Comparison of ENCODE assay signal across 13 cellular contexts in the genomic region with DNA sequence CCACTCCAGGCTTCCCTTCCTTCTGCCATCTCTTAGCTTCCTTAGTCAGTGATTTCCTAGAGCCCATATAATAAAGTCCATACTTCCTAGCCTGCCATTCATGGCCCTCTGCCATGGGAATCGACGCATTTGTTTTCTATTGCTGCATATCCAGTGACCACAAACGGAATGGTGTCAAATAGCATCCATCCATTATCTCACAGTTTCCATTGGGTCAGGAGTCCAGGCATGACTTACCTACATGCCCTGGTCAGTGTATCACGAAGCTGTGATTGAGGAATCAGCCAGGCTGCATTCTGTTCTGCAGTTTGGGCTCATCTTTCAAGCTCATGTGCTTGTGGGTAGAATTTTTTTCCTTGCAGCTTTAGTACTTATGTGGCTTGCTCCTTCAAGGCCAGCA.
DNase-seq lines count a peak whose midpoint lies in the region; ATAC-seq and TF ChIP-seq lines count a peak whose summit lies in the region.
"Had no signal": no experiment of that assay in that cellular context is flagged by ENCODE, and none has a peak within 500 bp of the region (broad histone marks: within the 10 kb centered on the region; RNA-seq: fewer than 3 reads in every experiment).

No MANE protein-coding gene starts in this region.

- H3K27ac ChIP-seq in esophagus squamous epithelium = peak overlapping the region in 3 of 4 donors; percentile 26 to 62 (median 47)
- H3K27ac ChIP-seq in parathyroid adenoma = peak overlapping the region; percentile 57
- H3K27ac ChIP-seq in upper lobe of right lung = peak overlapping the region; percentile 65

- peaks cover 0 to 40% (median 0%) of the 10 kb centered on the region in 3 donors for H3K36me3 ChIP-seq in esophagus squamous epithelium
- H3K36me3 ChIP-seq in parathyroid adenoma (ENCODE audit: control insufficient read depth, insufficient read depth, low read length) = no peaks in the 10 kb centered on the region
- peaks cover 7% of the 10 kb centered on the region for H3K36me3 ChIP-seq in upper lobe of right lung

- H3K27me3 ChIP-seq in esophagus squamous epithelium (no peaks in the 10 kb centered on the region), parathyroid adenoma (ENCODE audit: control insufficient read depth, insufficient read depth, low read length) (no peaks in the 10 kb centered on the region), upper lobe of right lung (no peaks in the 10 kb centered on the region)

- H3K4me1 ChIP-seq in esophagus squamous epithelium = no peaks in the 10 kb centered on the region
- H3K4me1 ChIP-seq in parathyroid adenoma = peaks cover 21% of the 10 kb centered on the region
- H3K4me1 ChIP-seq in upper lobe of right lung = peaks cover 13% of the 10 kb centered on the region
- H3K4me1 ChIP-seq: Caco-2 had no signal

- H3K4me3 ChIP-seq in esophagus squamous epithelium (no peak overlapping the region), parathyroid adenoma (ENCODE audit: low read depth, low read length) (no peak overlapping the region), upper lobe of right lung (no peak overlapping the region)

- H3K9me3 ChIP-seq in esophagus squamous epithelium (no peaks in the 10 kb centered on the region), parathyroid adenoma (ENCODE audit: control insufficient read depth, low read length) (no peaks in the 10 kb centered on the region), upper lobe of right lung (no peaks in the 10 kb centered on the region)
- H3K9me3 ChIP-seq: Caco-2 had no signal

- TF ChIP-seq POLR2A in esophagus squamous epithelium (IDR thresholded peaks at IDR 0.05) = no peak

- no peak overlapping the region for H2AFZ ChIP-seq in parathyroid adenoma

- no peak overlapping the region for H3K9ac ChIP-seq in parathyroid adenoma

- DNase-seq in amniotic epithelial cell (ENCODE audit: low read depth) (peak; percentile 46), esophagus squamous epithelium (lab: John Stamatoyannopoulos, UW) (no peak), upper lobe of right lung (no peak), NCI-H526 treated with DMSO at 0.1 percent for 48 hours (lab: John Stamatoyannopoulos, UW) (no peak), DMS 273 (lab: John Stamatoyannopoulos, UW; ENCODE audit: unreplicated experiment) (no peak), HT-29 (ENCODE audit: low spot score) (no peak)
- DNase-seq: ACHN, Caco-2, NCI-H1048, NCI-H1436 treated with DMSO at 0.1 percent for 48 hours, NCI-H2029 treated with DMSO at 0.1 percent for 48 hours had no signal

- ATAC-seq in upper lobe of right lung = no peak
- ATAC-seq: HepG2 had no signal

- H3K4me2 ChIP-seq in parathyroid adenoma (ENCODE audit: low read length) = no peak overlapping the region

- WGBS in esophagus squamous epithelium, 2 donors = 85 to 92% methylated on average over 3 to 4 of the region's 4 CpGs

- no peak for TF ChIP-seq CTCF in esophagus squamous epithelium (IDR thresholded peaks at IDR 0.05)
- TF ChIP-seq CTCF in parathyroid adenoma (IDR thresholded peaks at IDR 0.05) = no peak
- TF ChIP-seq CTCF in upper lobe of right lung (IDR thresholded peaks at IDR 0.05) = no peak

- H3K79me2 ChIP-seq in parathyroid adenoma = peaks cover 2% of the 10 kb centered on the region

- intact Hi-C loops in esophagus squamous epithelium (cut with DNase I) (no loop called here), upper lobe of right lung (cut with DNase I) (no loop called here)
